In the genomic region with DNA sequence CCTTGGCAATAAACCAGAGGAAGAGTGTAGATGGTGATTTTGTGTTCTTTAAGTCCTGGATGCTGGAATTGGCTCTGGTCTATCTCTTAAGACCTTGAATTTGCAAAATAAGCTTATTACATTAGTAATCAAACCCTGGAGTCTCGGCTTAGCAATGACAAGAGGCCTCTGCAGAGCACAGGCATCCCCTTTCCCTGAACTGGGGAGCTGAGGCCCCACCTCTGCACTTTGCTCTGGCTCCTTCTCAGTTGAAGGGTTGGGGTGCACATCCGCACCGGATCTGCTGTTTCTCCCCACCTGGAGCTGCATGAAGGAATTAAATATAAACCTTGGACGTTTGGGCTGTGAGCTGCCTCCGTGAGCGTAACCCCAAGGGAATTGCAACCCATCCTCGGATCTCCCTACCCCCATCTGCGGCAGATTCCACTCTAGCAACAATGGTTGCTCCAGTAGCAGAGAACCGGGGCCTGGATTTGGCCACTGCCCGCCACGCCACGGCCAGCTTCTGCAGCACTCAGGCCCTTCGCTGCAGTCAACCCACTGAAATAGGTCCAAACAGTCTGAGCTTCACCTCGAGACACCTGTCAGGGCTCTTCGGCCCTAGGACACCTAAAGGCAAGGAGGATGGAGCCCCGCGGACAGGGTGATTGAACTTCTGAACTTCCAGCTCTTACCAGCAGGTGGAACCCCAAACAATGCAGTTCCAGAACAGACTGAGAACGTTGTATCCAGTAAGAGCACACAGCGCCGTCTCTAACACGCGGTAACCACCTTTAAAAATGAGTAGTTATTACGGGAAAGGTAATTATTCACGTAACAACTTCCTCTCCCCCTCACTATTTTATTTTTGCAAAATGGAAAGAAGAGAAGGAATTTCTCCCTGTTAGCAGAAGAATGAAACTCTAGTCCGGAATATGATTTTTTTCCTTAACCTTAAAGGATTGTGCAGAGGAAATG, we compare ENCODE assay signal across 8 cellular contexts. TPM values are rescaled to one million over a fixed set of nuclear protein-coding genes. Genes with fewer than 3 reads are reported as not detected.
A peak's percentile ranks its signal among the peaks of the same experiment; 100 is the strongest.
DNase-seq lines count a peak whose midpoint lies in the region; FAIRE-seq and TF ChIP-seq lines count a peak whose summit lies in the region.

No MANE protein-coding gene starts in this region.

- TF ChIP-seq POLR2A in H54 (IDR thresholded peaks at IDR 0.05; ENCODE audit: low read depth, low read length) (no peak), transverse colon (IDR thresholded peaks at IDR 0.05) (no peak)

- H3K9ac ChIP-seq in MM.1S (ENCODE audit: low read length) = no peak overlapping the region
- no peak overlapping the region for H3K9ac ChIP-seq in parathyroid adenoma

- H2AFZ ChIP-seq in MM.1S (ENCODE audit: low read length) (peak overlapping the region; percentile 19; the same call in 1 of the 2 replicates), parathyroid adenoma (peak overlapping the region; percentile 66)

- 0 out of 2 replicates have a peak, but pooled peaks cover 3% of the 10 kb centered on the region for H3F3A ChIP-seq in MM.1S (ENCODE audit: insufficient read depth, low read length)

- 6 to 18% methylated on average over 6 to 25 of the region's 25 CpGs for WGBS in transverse colon (ENCODE audit: low coverage in 1 of 2), 2 donors

- no peaks in the 10 kb centered on the region for H4K20me1 ChIP-seq in MM.1S (ENCODE audit: insufficient read depth, low read length)

- no peaks in the 10 kb centered on the region for H3K9me3 ChIP-seq in MM.1S (replicated peaks; ENCODE audit: insufficient read depth, low read length)
- H3K9me3 ChIP-seq in SJCRH30 (replicated peaks) = no peaks in the 10 kb centered on the region
- no peaks in the 10 kb centered on the region for H3K9me3 ChIP-seq in parathyroid adenoma (ENCODE audit: control insufficient read depth, low read length)
- H3K9me3 ChIP-seq in transverse colon = no peaks in the 10 kb centered on the region

- in situ Hi-C loops in transverse colon (cut with MboI; ENCODE audit: low pct_ligation_motif_present in 1 of 4, low pct_unique_long_range_greater_than_20kb in 1 of 4, low sequenced_read_pairs in 3 of 4) = loop anchor here (5.0 to 25.0 kb wide), 6 partner anchors 58 to 634 kb away; a partner anchor contains a TSS

- DNase-seq in ELR (ENCODE audit: low read depth) (peak; percentile 82), H54 (ENCODE audit: insufficient read length, low spot score) (peak; percentile 44), MM.1S (peak; percentile 86), SJCRH30 (peak; percentile 54 to 79), germinal center (ENCODE audit: low spot score) (peak; percentile 66), transverse colon (peak; percentile 82)
- DNase-seq in activated naive CD4-positive, alpha-beta T cell treated with Interleukin-2 at 50 U/mL for 16 hours = peak; percentile 74

- TF ChIP-seq CTCF in MM.1S (IDR thresholded peaks at IDR 0.05; ENCODE audit: low read length) (peak; percentile 81), parathyroid adenoma (IDR thresholded peaks at IDR 0.05) (peak; percentile 60), transverse colon (IDR thresholded peaks at IDR 0.05) (peak; percentile 79 to 88 (median 85))

- H3K27me3 ChIP-seq in MM.1S (replicated peaks; ENCODE audit: insufficient read depth, low read length) = no peaks in the 10 kb centered on the region; the same call in 1 of the 2 replicates
- H3K27me3 ChIP-seq in SJCRH30 = no peaks in the 10 kb centered on the region
- H3K27me3 ChIP-seq in parathyroid adenoma (ENCODE audit: control insufficient read depth, insufficient read depth, low read length) = no peaks in the 10 kb centered on the region
- peaks cover 12% of the 10 kb centered on the region for H3K27me3 ChIP-seq in transverse colon

- no peak for TF ChIP-seq EP300 in transverse colon (IDR thresholded peaks at IDR 0.05; ENCODE audit: low read depth)

- H3K4me3 ChIP-seq in MM.1S (ENCODE audit: low read length) (peak overlapping the region; percentile 22; the same call in 1 of the 2 replicates), SJCRH30 (no peak overlapping the region), parathyroid adenoma (ENCODE audit: low read depth, low read length) (no peak overlapping the region), transverse colon (no peak overlapping the region)

- H3K9me2 ChIP-seq in MM.1S (replicated peaks; ENCODE audit: insufficient read depth, low read length) = no peaks in the 10 kb centered on the region

- H3K27ac ChIP-seq in MM.1S (ENCODE audit: low read length) = no peak overlapping the region
- no peak overlapping the region for H3K27ac ChIP-seq in SJCRH30
- H3K27ac ChIP-seq in parathyroid adenoma = no peak overlapping the region
- H3K27ac ChIP-seq in transverse colon = no peak overlapping the region

- H3K36me3 ChIP-seq in MM.1S (replicated peaks; ENCODE audit: insufficient read depth, low read length) (no peaks in the 10 kb centered on the region), SJCRH30 (no peaks in the 10 kb centered on the region), parathyroid adenoma (ENCODE audit: control insufficient read depth, insufficient read depth, low read length) (no peaks in the 10 kb centered on the region), transverse colon (no peaks in the 10 kb centered on the region)

- peak overlapping the region; percentile 59 for H3K4me2 ChIP-seq in MM.1S (ENCODE audit: low read depth, low read length)
- no peak overlapping the region for H3K4me2 ChIP-seq in parathyroid adenoma (ENCODE audit: low read length)

- H3K79me2 ChIP-seq in MM.1S (ENCODE audit: low read length) (no peaks in the 10 kb centered on the region), parathyroid adenoma (no peaks in the 10 kb centered on the region)

- FAIRE-seq in H54 (lab: Jason Lieb, UNC) = peak; percentile 41

- intact Hi-C loops in transverse colon (cut with DNase I; ENCODE audit: low total_unique reads) = no loop called here

- peaks cover 9% of the 10 kb centered on the region for H3K4me1 ChIP-seq in MM.1S (ENCODE audit: low read length)
- H3K4me1 ChIP-seq in SJCRH30 = no peaks in the 10 kb centered on the region
- no peaks in the 10 kb centered on the region for H3K4me1 ChIP-seq in parathyroid adenoma
- H3K4me1 ChIP-seq in transverse colon = peaks cover 0 to 12% (median 1%) of the 10 kb centered on the region in 4 donors

RNA-seq across cellular contexts. Expression of a gene that starts 54.8 kb away (rescaled TPM):
- total RNA-seq in SJCRH30 (2014; rRNA removed; shearing (Covaris generic)) = 269 and 287 TPM in 2 replicates
- 100 to 1,000 TPM; 129 to 163 (median 152) TPM for total RNA-seq in transverse colon
